ENCODE assay signal across 8 cellular contexts in genomic region chr20:47196091-47197081, GRCh38.
DNase-seq lines count a peak whose midpoint lies in the region; ATAC-seq and TF ChIP-seq lines count a peak whose summit lies in the region.

No MANE protein-coding gene starts in this region.

- POLR2A ChIA-PET in PC-9 (lab: Charles Lee; ENCODE audit: unreplicated experiment), result no interaction called here

- peaks cover 7% of the 10 kb centered on the region for H3K9me3 ChIP-seq in PC-9 (ENCODE audit: insufficient read depth, low read depth)
- no peaks in the 10 kb centered on the region for H3K9me3 ChIP-seq in fibroblast of lung (ENCODE audit: control insufficient read depth, insufficient read depth, low read depth, low read length)

- intact Hi-C loops in PC-9 (cut with micrococcal nuclease; ENCODE audit: unreplicated experiment), result loop anchor here (1.0 to 10.0 kb wide), 5 partner anchors 76 to 1101 kb away; no protein-coding TSS in a partner anchor

- H2AFZ ChIP-seq in PC-9, result peak overlapping the region; percentile 62
- no peak overlapping the region for H2AFZ ChIP-seq in fibroblast of lung (ENCODE audit: low read length)

- H3K4me3 ChIP-seq in PC-9 (no peak overlapping the region), fibroblast of lung (replicated peaks in 1 of 4; ENCODE audit: control extremely low read depth in 1 of 4, insufficient read depth in 1 of 4, low read depth in 3 of 4, low read length in 4 of 4) (no peak overlapping the region)

- H3K27ac ChIP-seq in PC-9 (no peak overlapping the region), fibroblast of lung (ENCODE audit: insufficient read depth, low read length) (no peak overlapping the region)

- CTCF ChIA-PET in PC-9 (lab: Charles Lee), result interaction anchor here (0.5 to 1.1 kb wide), 4 partner anchors 9 to 359 kb away, joined by 3 to 10 read pairs (median 8); no protein-coding TSS in a partner anchor

- H3K27me3 ChIP-seq in PC-9 (ENCODE audit: insufficient read depth, low read depth) (no peaks in the 10 kb centered on the region), fibroblast of lung (ENCODE audit: control insufficient read depth, insufficient read depth, low read length) (no peaks in the 10 kb centered on the region)

- ATAC-seq in activated T-cell treated with anti-CD3 and anti-CD28 coated beads, Interleukin-2, amount 50 U/mL, for 4 hours, result peak; percentile 48 to 65
- ATAC-seq in HG03469 (IDR thresholded peaks at IDR 0.05; ENCODE audit: unreplicated experiment), result no peak

- no peaks in the 10 kb centered on the region; the same call in 1 of the 2 replicates for H3F3A ChIP-seq in PC-9 (ENCODE audit: insufficient read depth, low read depth)

- no TSS peak for BruUV-seq in PC-9 (replicated peaks; lab: Mats Ljungman, UMichigan)

- H3K4me1 ChIP-seq in PC-9 (replicated peaks; ENCODE audit: insufficient read depth), result 0 out of 2 replicates have a peak, but pooled peaks cover 10% of the 10 kb centered on the region
- no peaks in the 10 kb centered on the region for H3K4me1 ChIP-seq in fibroblast of lung (ENCODE audit: control insufficient read depth, extremely low read depth, insufficient read depth, low read length)

- H3K79me2 ChIP-seq in PC-9 (ENCODE audit: low read depth) (no peaks in the 10 kb centered on the region), fibroblast of lung (ENCODE audit: control insufficient read depth, insufficient read depth, low read length) (no peaks in the 10 kb centered on the region)

- H3K9ac ChIP-seq in fibroblast of lung (ENCODE audit: insufficient read depth, low read length), result no peak overlapping the region

- no peaks in the 10 kb centered on the region for H3K36me3 Mint-ChIP-seq in activated T-cell treated with anti-CD3 and anti-CD28 coated beads, Interleukin-2, amount 50 U/mL, for 4 hours (ENCODE audit: insufficient read depth)
- no peaks in the 10 kb centered on the region for H3K36me3 Mint-ChIP-seq in nephron progenitor cell (ENCODE audit: low read depth)

- H3K36me3 ChIP-seq in PC-9 (ENCODE audit: low read depth) (no peaks in the 10 kb centered on the region), fibroblast of lung (ENCODE audit: control insufficient read depth, insufficient read depth, low read length) (no peaks in the 10 kb centered on the region)

- H3K4me2 ChIP-seq in PC-9 (peak overlapping the region; percentile 54), fibroblast of lung (ENCODE audit: extremely low read depth, insufficient read depth, low read length) (no peak overlapping the region)

- peak; percentile 99 for TF ChIP-seq CTCF in PC-9 (conservative IDR thresholded peaks at IDR 0.05)
- TF ChIP-seq CTCF in fibroblast of lung (conservative IDR thresholded peaks at IDR 0.05 in 1 of 2, IDR thresholded peaks at IDR 0.05 in 1 of 2; ENCODE audit: low read depth in 1 of 2, low read length in 2 of 2), result peak; percentile 89 to 94
- peak; percentile 95 for TF ChIP-seq CTCF in nephron progenitor cell (IDR thresholded peaks at IDR 0.05)

- no peaks in the 10 kb centered on the region for H3K9me2 ChIP-seq in PC-9 (ENCODE audit: insufficient read depth)

- H4K20me1 ChIP-seq in PC-9 (ENCODE audit: insufficient read depth) (no peaks in the 10 kb centered on the region), fibroblast of lung (ENCODE audit: control insufficient read depth, extremely low read depth, insufficient read depth, low read length) (no peaks in the 10 kb centered on the region)

- no peaks in the 10 kb centered on the region for H3K9me3 Mint-ChIP-seq in activated T-cell treated with anti-CD3 and anti-CD28 coated beads, Interleukin-2, amount 50 U/mL, for 4 hours
- peaks cover 3% of the 10 kb centered on the region for H3K9me3 Mint-ChIP-seq in nephron progenitor cell

- DNase-seq in DMS79 (lab: John Stamatoyannopoulos, UW) (peak; percentile 10), HS-5 (ENCODE audit: low read depth) (peak; percentile 79), PC-9 (peak; percentile 72 to 82), fibroblast of lung (ENCODE audit: low read depth in 2 of 2) (peak; percentile 48 to 63), nephron progenitor cell (peak; percentile 86)
- DNase-seq in activated T-cell treated with anti-CD3 and anti-CD28 coated beads, Interleukin-2, amount 50 U/mL, for 4 hours, result peak; percentile 54
- peak; percentile 60 for DNase-seq in stimulated activated naive CD4-positive, alpha-beta T cell treated with Interleukin-2 at 50 U/mL for 16 hours (lab: John Stamatoyannopoulos, UW)

- no peak overlapping the region for H3K4me3 Mint-ChIP-seq in activated T-cell treated with anti-CD3 and anti-CD28 coated beads, Interleukin-2, amount 50 U/mL, for 4 hours
- H3K4me3 Mint-ChIP-seq in nephron progenitor cell, result no peak overlapping the region

- H3K27me3 Mint-ChIP-seq in activated T-cell treated with anti-CD3 and anti-CD28 coated beads, Interleukin-2, amount 50 U/mL, for 4 hours (ENCODE audit: low read depth), result peaks cover 11% of the 10 kb centered on the region
- peaks cover 10% of the 10 kb centered on the region for H3K27me3 Mint-ChIP-seq in nephron progenitor cell (ENCODE audit: low read depth, poor library complexity)

- no peak overlapping the region for H3K27ac Mint-ChIP-seq in nephron progenitor cell

- H3K4me1 Mint-ChIP-seq in activated T-cell treated with anti-CD3 and anti-CD28 coated beads, Interleukin-2, amount 50 U/mL, for 4 hours (ENCODE audit: low read depth), result peaks cover 6% of the 10 kb centered on the region
- peaks cover 11% of the 10 kb centered on the region for H3K4me1 Mint-ChIP-seq in nephron progenitor cell

Comparison
In these comparisons a context has a peak if more than half of its experiments do, and no peak if none do; other contexts are left out.
1. DNase-seq: peak in every context shown above with its lines; median percentile 86 in nephron progenitor cell; 79 in HS-5; 77 in PC-9; 60 in stimulated activated naive CD4-positive, alpha-beta T cell treated with Interleukin-2 at 50 U/mL for 16 hours; 56 in fibroblast of lung; 54 in activated T-cell treated with anti-CD3 and anti-CD28 coated beads, Interleukin-2, amount 50 U/mL, for 4 hours; 10 in DMS79.